Comparison of ENCODE assay signal across 25 cellular contexts in the genomic region with DNA sequence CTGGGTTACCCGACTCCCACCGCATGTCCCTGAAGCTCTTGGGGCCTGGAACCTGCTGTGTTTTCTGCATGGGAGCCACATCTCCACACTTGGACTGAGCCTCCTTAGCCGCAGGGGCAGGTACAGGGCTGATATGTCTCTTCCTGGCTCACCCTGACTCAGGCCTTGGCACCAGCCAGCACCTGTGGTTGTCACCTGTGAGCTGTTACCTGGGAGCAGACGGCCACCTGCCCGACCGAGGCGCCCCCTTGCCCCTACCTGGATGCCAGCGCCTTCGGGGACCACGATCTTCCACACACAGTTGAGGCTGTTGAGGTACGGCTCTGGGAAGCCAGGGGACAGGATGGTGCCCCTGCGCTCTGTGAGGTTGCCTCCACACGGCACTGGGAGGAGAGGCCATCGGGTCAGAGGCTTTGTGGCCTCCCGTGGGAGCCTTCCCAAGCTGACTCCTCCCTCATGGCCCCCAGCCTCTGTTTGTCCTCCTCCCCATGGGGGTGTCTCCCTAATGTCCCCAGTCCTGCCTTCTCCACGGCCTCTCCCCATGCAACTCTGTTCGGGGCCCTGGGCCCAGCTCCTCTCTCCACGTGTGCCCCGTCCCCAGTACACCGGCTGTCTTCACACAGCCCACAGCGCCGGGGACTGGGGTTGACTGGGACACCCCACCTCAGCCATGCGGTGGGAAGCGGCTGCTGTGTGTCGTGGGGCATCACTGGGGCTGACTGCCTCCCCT.
"Had no signal": no experiment of that assay in that cellular context is flagged by ENCODE, and none has a peak within 500 bp of the region (broad histone marks: within the 10 kb centered on the region; RNA-seq: fewer than 3 reads in every experiment).

No MANE protein-coding gene starts in this region.

- H3K4me1 ChIP-seq: esophagus squamous epithelium, lower lobe of right lung, pancreas, right lobe of liver, suprapubic skin, transverse colon, vagina had no signal

- H3K27ac Mint-ChIP-seq: dendritic cell treated with granulocyte-macrophage colony-stimulating factor and Interleukin-4, amounts not matched to agents 40 ng/mL and 50 ng/mL, for 4 days; immature natural killer cell; mesothelial cell of epicardium; natural killer cell treated with Interleukin-12 subunit alpha and Interleukin-12 subunit beta and Interleukin-15 and Interleukin-18, amount 100 ng/mL, for 72 hours; stimulated activated naive B cell treated with anti-CD40 and anti-IgM and Interleukin-4, amounts not matched to agents 10 μg/mL and 1 μg/mL and 100 μg/mL, for 72 hours had no signal

- H3K9me3 Mint-ChIP-seq: dendritic cell treated with granulocyte-macrophage colony-stimulating factor and Interleukin-4, amounts not matched to agents 40 ng/mL and 50 ng/mL, for 4 days; natural killer cell treated with Interleukin-12 subunit alpha and Interleukin-12 subunit beta and Interleukin-15 and Interleukin-18, amount 100 ng/mL, for 72 hours; neural crest cell; stimulated activated naive CD8-positive, alpha-beta T cell treated with anti-CD3 and anti-CD28 coated beads, Interleukin-15, amount 100 ng/mL, for 72 hours had no signal

- H3K27me3 ChIP-seq: pancreas, right lobe of liver, vagina had no signal

- H3K27ac ChIP-seq: esophagus squamous epithelium, heart right ventricle, lower lobe of right lung, pancreas, right lobe of liver, suprapubic skin, transverse colon, vagina had no signal

- H3K36me3 ChIP-seq: esophagus squamous epithelium, heart right ventricle, lower lobe of right lung, pancreas, right lobe of liver, suprapubic skin, transverse colon, vagina had no signal

- DNase-seq: cerebellar nuclear complex; effector CD8-positive, alpha-beta T cell; esophagus squamous epithelium; foreskin melanocyte; glutamatergic neuron; heart right ventricle; hypothalamus; immature natural killer cell; left ventricle myocardium superior; lower lobe of right lung; mucosa of descending colon; naive B cell; pancreas; retina; right lobe of liver; small intestine; stimulated activated naive B cell treated with anti-CD40 and anti-IgM and Interleukin-4, amounts not matched to agents 10 μg/mL and 1 μg/mL and 100 μg/mL, for 72 hours; stimulated activated naive CD8-positive, alpha-beta T cell treated with anti-CD3 and anti-CD28 coated beads, Interleukin-15, amount 100 ng/mL, for 72 hours; transverse colon had no signal

- H3K4me3 ChIP-seq: esophagus squamous epithelium, heart right ventricle, lower lobe of right lung, mucosa of descending colon, pancreas, right lobe of liver, suprapubic skin, transverse colon, vagina had no signal

- H3K4me1 Mint-ChIP-seq: immature natural killer cell; naive B cell; neural crest cell; stimulated activated naive B cell treated with anti-CD40 and anti-IgM and Interleukin-4, amounts not matched to agents 10 μg/mL and 1 μg/mL and 100 μg/mL, for 72 hours; stimulated activated naive CD8-positive, alpha-beta T cell treated with anti-CD3 and anti-CD28 coated beads, Interleukin-15, amount 100 ng/mL, for 72 hours had no signal

- H3K4me3 Mint-ChIP-seq: dendritic cell treated with granulocyte-macrophage colony-stimulating factor and Interleukin-4, amounts not matched to agents 40 ng/mL and 50 ng/mL, for 4 days; immature natural killer cell; mesothelial cell of epicardium; naive B cell; natural killer cell treated with Interleukin-12 subunit alpha and Interleukin-12 subunit beta and Interleukin-15 and Interleukin-18, amount 100 ng/mL, for 72 hours; neural crest cell; stimulated activated naive B cell treated with anti-CD40 and anti-IgM and Interleukin-4, amounts not matched to agents 10 μg/mL and 1 μg/mL and 100 μg/mL, for 72 hours; stimulated activated naive CD8-positive, alpha-beta T cell treated with anti-CD3 and anti-CD28 coated beads, Interleukin-15, amount 100 ng/mL, for 72 hours had no signal

- H3K36me3 Mint-ChIP-seq: immature natural killer cell; mesothelial cell of epicardium; naive B cell; natural killer cell treated with Interleukin-12 subunit alpha and Interleukin-12 subunit beta and Interleukin-15 and Interleukin-18, amount 100 ng/mL, for 72 hours; stimulated activated naive B cell treated with anti-CD40 and anti-IgM and Interleukin-4, amounts not matched to agents 10 μg/mL and 1 μg/mL and 100 μg/mL, for 72 hours had no signal

- H3K9me3 ChIP-seq: esophagus squamous epithelium, heart right ventricle, lower lobe of right lung, mucosa of descending colon, pancreas, right lobe of liver, suprapubic skin, transverse colon, vagina had no signal

- ATAC-seq: left ventricle myocardium superior; mucosa of descending colon; pancreas; stimulated activated naive B cell treated with anti-CD40 and anti-IgM and Interleukin-4, amounts not matched to agents 10 μg/mL and 1 μg/mL and 100 μg/mL, for 72 hours; stimulated activated naive CD8-positive, alpha-beta T cell treated with anti-CD3 and anti-CD28 coated beads, Interleukin-15, amount 100 ng/mL, for 72 hours had no signal
